In the genomic region with DNA sequence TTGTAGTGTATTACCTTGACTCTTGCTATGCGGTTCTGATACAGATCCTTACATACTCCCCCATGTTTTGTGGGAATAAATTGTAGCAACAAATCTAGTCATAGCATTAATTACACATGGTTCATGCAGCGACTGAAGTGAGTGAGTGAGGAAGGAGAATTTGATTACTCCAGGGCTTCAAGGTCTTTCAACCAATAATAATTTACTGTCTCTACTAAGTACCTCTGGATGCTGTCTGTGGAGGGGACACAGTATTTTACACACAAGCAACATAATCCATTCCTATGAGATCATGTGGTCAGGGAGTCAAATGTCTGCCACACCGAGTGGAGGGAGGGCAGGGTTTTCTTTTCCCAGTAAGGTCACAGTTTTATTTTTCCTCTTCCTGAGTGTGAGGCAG, we compare ENCODE assay signal across 26 cellular contexts.
"Had no signal": no experiment of that assay in that cellular context is flagged by ENCODE, and none has a peak within 500 bp of the region (broad histone marks: within the 10 kb centered on the region; RNA-seq: fewer than 3 reads in every experiment).

No MANE protein-coding gene starts in this region.

- H3K27ac ChIP-seq: dorsolateral prefrontal cortex, epithelial cell of prostate, gastrocnemius medialis, heart left ventricle, hepatocyte, left lung, prostate gland, right atrium auricular region, sigmoid colon, suprapubic skin, transverse colon, upper lobe of right lung, uterus had no signal

- H3K4me1 Mint-ChIP-seq: mesothelial cell of epicardium; naive B cell; stimulated activated naive B cell treated with anti-CD40 and anti-IgM and Interleukin-4, amounts not matched to agents 10 μg/mL and 1 μg/mL and 100 μg/mL, for 72 hours; stimulated activated naive CD8-positive, alpha-beta T cell treated with anti-CD3 and anti-CD28 coated beads, Interleukin-15, amount 100 ng/mL, for 72 hours had no signal

- H3K27ac Mint-ChIP-seq: endodermal cell; mesothelial cell of epicardium; naive B cell; natural killer cell treated with Interleukin-12 subunit alpha and Interleukin-12 subunit beta and Interleukin-15 and Interleukin-18, amount 100 ng/mL, for 72 hours; stimulated activated naive B cell treated with anti-CD40 and anti-IgM and Interleukin-4, amounts not matched to agents 10 μg/mL and 1 μg/mL and 100 μg/mL, for 72 hours; stimulated activated naive CD8-positive, alpha-beta T cell treated with anti-CD3 and anti-CD28 coated beads, Interleukin-15, amount 100 ng/mL, for 72 hours had no signal

- H3K4me2 ChIP-seq: hepatocyte had no signal

- H3K79me2 ChIP-seq: hepatocyte had no signal

- H3K4me1 ChIP-seq: gastrocnemius medialis, heart left ventricle, left lung, prostate gland, right atrium auricular region, sigmoid colon, suprapubic skin, transverse colon, upper lobe of right lung, uterus had no signal

- ATAC-seq: esophagus mucosa; gastrocnemius medialis; heart left ventricle; left lung; mucosa of descending colon; natural killer cell treated with Interleukin-12 subunit alpha and Interleukin-12 subunit beta and Interleukin-15 and Interleukin-18, amount 100 ng/mL, for 72 hours; stimulated activated naive B cell treated with anti-CD40 and anti-IgM and Interleukin-4, amounts not matched to agents 10 μg/mL and 1 μg/mL and 100 μg/mL, for 72 hours; stimulated activated naive CD8-positive, alpha-beta T cell treated with anti-CD3 and anti-CD28 coated beads, Interleukin-15, amount 100 ng/mL, for 72 hours; upper lobe of right lung had no signal

- DNase-seq: dorsolateral prefrontal cortex; effector CD8-positive, alpha-beta T cell; endodermal cell; foreskin fibroblast; gastrocnemius medialis; heart left ventricle; kidney; left lung; mesenchymal stem cell; mucosa of descending colon; naive B cell; nucleus accumbens; sigmoid colon; stimulated activated naive B cell treated with anti-CD40 and anti-IgM and Interleukin-4, amounts not matched to agents 10 μg/mL and 1 μg/mL and 100 μg/mL, for 72 hours; stimulated activated naive CD8-positive, alpha-beta T cell treated with anti-CD3 and anti-CD28 coated beads, Interleukin-15, amount 100 ng/mL, for 72 hours; transverse colon; upper lobe of right lung; uterus had no signal

- H3K9me3 Mint-ChIP-seq: endodermal cell, mesothelial cell of epicardium had no signal

- H3K36me3 Mint-ChIP-seq: mesothelial cell of epicardium; naive B cell; natural killer cell treated with Interleukin-12 subunit alpha and Interleukin-12 subunit beta and Interleukin-15 and Interleukin-18, amount 100 ng/mL, for 72 hours; stimulated activated naive B cell treated with anti-CD40 and anti-IgM and Interleukin-4, amounts not matched to agents 10 μg/mL and 1 μg/mL and 100 μg/mL, for 72 hours had no signal

- H3K9me3 ChIP-seq: gastrocnemius medialis, left lung, prostate gland, right atrium auricular region, sigmoid colon, suprapubic skin, transverse colon, upper lobe of right lung, uterus had no signal

- H3K27me3 Mint-ChIP-seq: naive B cell; natural killer cell treated with Interleukin-12 subunit alpha and Interleukin-12 subunit beta and Interleukin-15 and Interleukin-18, amount 100 ng/mL, for 72 hours; stimulated activated naive B cell treated with anti-CD40 and anti-IgM and Interleukin-4, amounts not matched to agents 10 μg/mL and 1 μg/mL and 100 μg/mL, for 72 hours; stimulated activated naive CD8-positive, alpha-beta T cell treated with anti-CD3 and anti-CD28 coated beads, Interleukin-15, amount 100 ng/mL, for 72 hours had no signal

- H2AFZ ChIP-seq: hepatocyte had no signal

- H3K27me3 ChIP-seq: dorsolateral prefrontal cortex, gastrocnemius medialis, heart left ventricle, hepatocyte, left lung, right atrium auricular region, sigmoid colon, suprapubic skin, transverse colon, upper lobe of right lung, uterus had no signal

- H3K4me3 Mint-ChIP-seq: endodermal cell; mesothelial cell of epicardium; naive B cell; natural killer cell treated with Interleukin-12 subunit alpha and Interleukin-12 subunit beta and Interleukin-15 and Interleukin-18, amount 100 ng/mL, for 72 hours; stimulated activated naive B cell treated with anti-CD40 and anti-IgM and Interleukin-4, amounts not matched to agents 10 μg/mL and 1 μg/mL and 100 μg/mL, for 72 hours; stimulated activated naive CD8-positive, alpha-beta T cell treated with anti-CD3 and anti-CD28 coated beads, Interleukin-15, amount 100 ng/mL, for 72 hours had no signal
